9 cellular contexts compared by ENCODE assay signal in genomic region chr3:152508705-152509104, GRCh38.
DNase-seq lines count a peak whose midpoint lies in the region; ATAC-seq and TF ChIP-seq lines count a peak whose summit lies in the region.
"Had no signal": no experiment of that assay in that cellular context is flagged by ENCODE, and none has a peak within 500 bp of the region (broad histone marks: within the 10 kb centered on the region; RNA-seq: fewer than 3 reads in every experiment).

No MANE protein-coding gene starts in this region.

- no peak overlapping the region for H3K27ac Mint-ChIP-seq in type B pancreatic cell

- H3K4me1 Mint-ChIP-seq in type B pancreatic cell (ENCODE audit: unreplicated experiment) = no peaks in the 10 kb centered on the region

- ATAC-seq in GM19035 (IDR thresholded peaks at IDR 0.05; ENCODE audit: unreplicated experiment) = no peak

- H3K4me3 Mint-ChIP-seq in type B pancreatic cell = no peak overlapping the region

- TF ChIP-seq CTCF in type B pancreatic cell (conservative IDR thresholded peaks at IDR 0.05) = peak; percentile 65

- no peaks in the 10 kb centered on the region for H3K9me3 Mint-ChIP-seq in type B pancreatic cell

- no peaks in the 10 kb centered on the region for H3K36me3 Mint-ChIP-seq in type B pancreatic cell

- no peaks in the 10 kb centered on the region for H3K27me3 Mint-ChIP-seq in type B pancreatic cell

- peak; percentile 37 for DNase-seq in SIG-M5 treated with dmso at 0.1 percent for 504 hours (lab: John Stamatoyannopoulos, UW; ENCODE audit: unreplicated experiment)
- DNase-seq in SIG-M5 (lab: John Stamatoyannopoulos, UW) = no peak
- peak; percentile 37 for DNase-seq in RKO (ENCODE audit: low spot score)
- peak; percentile 2 for DNase-seq in glomerular visceral epithelial cell (ENCODE audit: extremely low spot score)
- DNase-seq in type B pancreatic cell (ENCODE audit: extremely low spot score, unreplicated experiment) = no peak
- DNase-seq in hypothalamus (lab: John Stamatoyannopoulos, UW) = no peak
- DNase-seq in DMS153 (lab: John Stamatoyannopoulos, UW) = no peak
- DNase-seq: NCI-H446 had no signal

Comparison
In these comparisons a context has a peak if more than half of its experiments do, and no peak if none do; other contexts are left out.
1. DNase-seq: peak in SIG-M5 treated with dmso at 0.1 percent for 504 hours (single experiment), RKO (single experiment) and glomerular visceral epithelial cell (single experiment); none in SIG-M5 (single experiment), type B pancreatic cell (single experiment), hypothalamus (0 of 51) and DMS153 (single experiment).